Comparison of ENCODE assay signal across 28 cellular contexts in the genomic region with DNA sequence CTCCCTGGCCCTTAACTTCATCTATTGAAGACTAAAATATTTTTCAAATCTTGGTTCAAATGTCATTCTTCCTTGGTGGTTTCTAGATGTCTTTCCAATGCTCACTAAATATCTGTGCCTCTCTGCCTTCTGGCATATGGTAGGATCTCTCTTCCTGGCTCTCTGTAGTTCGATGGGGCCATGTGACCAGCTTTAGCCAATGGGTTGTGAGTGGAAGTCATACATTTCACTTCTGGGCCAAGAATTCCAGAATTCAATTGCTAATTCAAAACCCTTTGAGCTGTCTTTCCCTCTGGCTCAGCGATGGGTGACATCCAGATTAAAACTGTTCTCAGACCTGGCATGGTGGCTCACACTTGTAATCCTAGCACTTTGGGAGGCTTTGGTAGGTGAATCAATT.
"Had no signal": no experiment of that assay in that cellular context is flagged by ENCODE, and none has a peak within 500 bp of the region (broad histone marks: within the 10 kb centered on the region; RNA-seq: fewer than 3 reads in every experiment).

No MANE protein-coding gene starts in this region.

- H3K4me1 ChIP-seq: breast epithelium had no signal

- FAIRE-seq: islet of Langerhans had no signal

- H3K4me3 Mint-ChIP-seq: activated CD8-positive, alpha-beta memory T cell treated with anti-CD3 and anti-CD28 coated beads, Interleukin-2, amount 10 ng/mL, durations not matched to agents 7 days and 5 days; activated CD8-positive, alpha-beta T cell treated with anti-CD3 and anti-CD28 coated beads, Interleukin-2, amount 10 ng/mL, durations not matched to agents 7 days and 5 days; activated naive CD4-positive, alpha-beta T cell treated with anti-CD3 and anti-CD28 coated beads, Interleukin-2, amount 50 U/mL, for 24 hours; activated naive CD8-positive, alpha-beta T cell treated with anti-CD3 and anti-CD28 coated beads, Interleukin-2, amount 50 U/mL, for 24 hours; dendritic cell treated with granulocyte-macrophage colony-stimulating factor and Interleukin-4, amounts not matched to agents 40 ng/mL and 50 ng/mL, for 4 days; natural killer cell had no signal

- H3K27me3 Mint-ChIP-seq: activated naive CD4-positive, alpha-beta T cell treated with anti-CD3 and anti-CD28 coated beads, Interleukin-2, amount 50 U/mL, for 24 hours had no signal

- H3K4me1 Mint-ChIP-seq: activated naive CD4-positive, alpha-beta T cell treated with anti-CD3 and anti-CD28 coated beads, Interleukin-2, amount 50 U/mL, for 24 hours; natural killer cell had no signal

- H3K4me3 ChIP-seq: breast epithelium, esophagus muscularis mucosa, gastrocnemius medialis, left lung, lung, ovary, tibial nerve had no signal

- H3K27ac Mint-ChIP-seq: activated CD8-positive, alpha-beta memory T cell treated with anti-CD3 and anti-CD28 coated beads, Interleukin-2, amount 10 ng/mL, durations not matched to agents 7 days and 5 days; activated CD8-positive, alpha-beta T cell treated with anti-CD3 and anti-CD28 coated beads, Interleukin-2, amount 10 ng/mL, durations not matched to agents 7 days and 5 days; activated naive CD8-positive, alpha-beta T cell treated with anti-CD3 and anti-CD28 coated beads, Interleukin-2, amount 50 U/mL, for 24 hours; activated T-helper 2 cell treated with anti-CD3 and anti-CD28 coated beads, Interferon-gamma antibody, Interleukin-2, Interleukin-4, amounts not matched to agents 10 μg/mL and 5 μg/mL and 100 μg/mL, durations not matched to agents 14 hours and 24 hours and 36 hours; dendritic cell treated with granulocyte-macrophage colony-stimulating factor and Interleukin-4, amounts not matched to agents 40 ng/mL and 50 ng/mL, for 4 days; natural killer cell had no signal

- H3K9me3 ChIP-seq: breast epithelium, esophagus muscularis mucosa, gastrocnemius medialis, left lung, neutrophil, ovary, tibial nerve had no signal

- ATAC-seq: activated CD8-positive, alpha-beta memory T cell treated with anti-CD3 and anti-CD28 coated beads, Interleukin-2, amount 10 ng/mL, durations not matched to agents 7 days and 5 days; activated CD8-positive, alpha-beta T cell treated with anti-CD3 and anti-CD28 coated beads, Interleukin-2, amount 10 ng/mL, durations not matched to agents 7 days and 5 days; activated naive CD8-positive, alpha-beta T cell treated with anti-CD3 and anti-CD28 coated beads, Interleukin-2, amount 50 U/mL, for 24 hours; gastrocnemius medialis; left lung; natural killer cell; right cardiac atrium had no signal

- H3K27ac ChIP-seq: breast epithelium, esophagus muscularis mucosa, left lung, neutrophil, ovary, tibial nerve had no signal

- H3K9me3 Mint-ChIP-seq: activated naive CD4-positive, alpha-beta T cell treated with anti-CD3 and anti-CD28 coated beads, Interleukin-2, amount 50 U/mL, for 24 hours; activated naive CD8-positive, alpha-beta T cell treated with anti-CD3 and anti-CD28 coated beads, Interleukin-2, amount 50 U/mL, for 24 hours; activated T-helper 2 cell treated with anti-CD3 and anti-CD28 coated beads, Interferon-gamma antibody, Interleukin-2, Interleukin-4, amounts not matched to agents 10 μg/mL and 5 μg/mL and 100 μg/mL, durations not matched to agents 14 hours and 24 hours and 36 hours; dendritic cell treated with granulocyte-macrophage colony-stimulating factor and Interleukin-4, amounts not matched to agents 40 ng/mL and 50 ng/mL, for 4 days; natural killer cell had no signal

- H3K27me3 ChIP-seq: breast epithelium, esophagus muscularis mucosa, gastrocnemius medialis, left lung, neutrophil, ovary, tibial nerve had no signal

- DNase-seq: activated CD4-positive, alpha-beta T cell treated with anti-CD3 and anti-CD28 coated beads for 1 hour; activated CD4-positive, alpha-beta T cell treated with anti-CD3 and anti-CD28 coated beads, Interleukin-2, amount 50 U/mL, for 1 hour; activated CD8-positive, alpha-beta memory T cell treated with anti-CD3 and anti-CD28 coated beads, Interleukin-2, amount 10 ng/mL, durations not matched to agents 7 days and 5 days; activated CD8-positive, alpha-beta T cell treated with anti-CD3 and anti-CD28 coated beads, Interleukin-2, amount 10 ng/mL, durations not matched to agents 7 days and 5 days; activated naive CD8-positive, alpha-beta T cell treated with anti-CD3 and anti-CD28 coated beads, Interleukin-2, amount 50 U/mL, for 24 hours; activated T-cell treated with anti-CD3 and anti-CD28 coated beads, Interleukin-2, amount 50 U/mL, for 48 hours; amygdala; central memory CD4-positive, alpha-beta T cell; effector CD4-positive, alpha-beta T cell; gastrocnemius medialis; glutamatergic neuron; left lung; mesendoderm; natural killer cell; ovary; right cardiac atrium; stimulated activated CD4-positive, alpha-beta T cell treated with anti-CD3 and anti-CD28 coated beads, Interleukin-2, amount 100 ng/mL, for 48 hours; stimulated activated naive CD4-positive, alpha-beta T cell treated with Interleukin-2 at 50 U/mL for 16 hours; T-helper 2 cell had no signal

- H3K36me3 Mint-ChIP-seq: activated CD8-positive, alpha-beta memory T cell treated with anti-CD3 and anti-CD28 coated beads, Interleukin-2, amount 10 ng/mL, durations not matched to agents 7 days and 5 days; activated naive CD4-positive, alpha-beta T cell treated with anti-CD3 and anti-CD28 coated beads, Interleukin-2, amount 50 U/mL, for 24 hours; natural killer cell had no signal

- H3K36me3 ChIP-seq: breast epithelium, esophagus muscularis mucosa, gastrocnemius medialis, left lung, neutrophil, ovary, tibial nerve had no signal
